In genomic region chr1:17878837-17879236, GRCh38 we compare ENCODE assay signal across 18 cellular contexts.
DNase-seq lines count a peak whose midpoint lies in the region; ATAC-seq, FAIRE-seq and TF ChIP-seq lines count a peak whose summit lies in the region.
"Had no signal": no experiment of that assay in that cellular context is flagged by ENCODE, and none has a peak within 500 bp of the region (broad histone marks: within the 10 kb centered on the region; RNA-seq: fewer than 3 reads in every experiment).

No MANE protein-coding gene starts in this region.

- no peak for FAIRE-seq in kidney (lab: Jason Lieb, UNC)
- no peak for FAIRE-seq in GM19239 (lab: Jason Lieb, UNC)
- FAIRE-seq: GM18507 had no signal

- POLR2A ChIA-PET in AG04450 (lab: Yijun Ruan, JAX), result interaction anchor here (1.2 kb wide), 1 partner anchor 21 kb away, joined by 4 read pairs; no protein-coding TSS in a partner anchor

- no peaks in the 10 kb centered on the region for H3K9me3 ChIP-seq in AG04450 (ENCODE audit: control insufficient read depth, insufficient read depth, low read length)
- H3K9me3 ChIP-seq in kidney (ENCODE audit: control insufficient read depth in 1 of 2, low read length in 2 of 2), result no peaks in the 10 kb centered on the region
- H3K9me3 ChIP-seq: BLaER1, upper lobe of left lung had no signal

- intact Hi-C loops in kidney (cut with DNase I), result no loop called here

- DNase-seq in AG04450 (ENCODE audit: low read depth, low spot score) (peak; percentile 63), HS-5 (ENCODE audit: low read depth) (peak; percentile 56), astrocyte of the spinal cord (ENCODE audit: low read depth, low spot score) (peak; percentile 69), kidney (peak; percentile 26), LoVo (ENCODE audit: low spot score) (no peak), GM19239 (ENCODE audit: insufficient read length, low spot score) (no peak)
- DNase-seq: activated B cell treated with CpG ODN at 0.5 μM for 24 hours; activated CD8-positive, alpha-beta memory T cell treated with anti-CD3 and anti-CD28 coated beads, Interleukin-2, amount 50 U/mL, for 48 hours; activated naive CD8-positive, alpha-beta T cell treated with anti-CD3 and anti-CD28 coated beads for 36 hours; NCI-H2029 treated with DMSO at 0.1 percent for 48 hours; nucleus accumbens; stimulated activated CD4-positive, alpha-beta T cell treated with anti-CD3 and anti-CD28 coated beads, Interleukin-12 subunit alpha, Interleukin-12 subunit beta, amount 100 ng/mL, for 4 hours; upper lobe of left lung had no signal

- in situ Hi-C loops in astrocyte of the spinal cord (cut with HindIII; ENCODE audit: low sequenced_read_pairs), result no loop called here

- H3K9me3 Mint-ChIP-seq in activated T-helper 17 cell treated with anti-CD3 and anti-CD28 coated beads, Interleukin-2, amount 50 U/mL, for 72 hours, result peaks cover 3% of the 10 kb centered on the region
- H3K9me3 Mint-ChIP-seq: activated B cell treated with CpG ODN at 0.5 μM for 24 hours; activated naive CD8-positive, alpha-beta T cell treated with anti-CD3 and anti-CD28 coated beads for 36 hours had no signal

- CTCF ChIA-PET in AG04450 (lab: Charles Lee), result no interaction called here

- H3K4me3 ChIP-seq in AG04450 (ENCODE audit: low read depth, low read length), result no peak overlapping the region
- no peak overlapping the region for H3K4me3 ChIP-seq in astrocyte of the spinal cord (ENCODE audit: low read depth, low read length)
- H3K4me3 ChIP-seq in kidney (ENCODE audit: low read length in 2 of 2), result no peak overlapping the region
- H3K4me3 ChIP-seq: BLaER1, hepatocyte, upper lobe of left lung had no signal

- H3K36me3 Mint-ChIP-seq in activated T-helper 17 cell treated with anti-CD3 and anti-CD28 coated beads, Interleukin-2, amount 50 U/mL, for 72 hours (ENCODE audit: low read depth), result no peaks in the 10 kb centered on the region
- H3K36me3 Mint-ChIP-seq: activated naive CD8-positive, alpha-beta T cell treated with anti-CD3 and anti-CD28 coated beads for 36 hours had no signal

- no peaks in the 10 kb centered on the region for H3K36me3 ChIP-seq in kidney (ENCODE audit: control insufficient read depth in 1 of 2, insufficient read depth in 2 of 2, low read length in 2 of 2)
- H3K36me3 ChIP-seq: BLaER1, upper lobe of left lung had no signal

- H3K27me3 ChIP-seq in AG04450 (ENCODE audit: control insufficient read depth, insufficient read depth, low read length), result no peaks in the 10 kb centered on the region
- H3K27me3 ChIP-seq: BLaER1, hepatocyte, upper lobe of left lung had no signal

- H3K9ac ChIP-seq in kidney (ENCODE audit: low read length in 2 of 2), result no peak overlapping the region
- H3K9ac ChIP-seq: BLaER1 had no signal

- no peak overlapping the region for H3K27ac Mint-ChIP-seq in activated T-helper 17 cell treated with anti-CD3 and anti-CD28 coated beads, Interleukin-2, amount 50 U/mL, for 72 hours
- H3K27ac Mint-ChIP-seq: activated B cell treated with CpG ODN at 0.5 μM for 24 hours; activated naive CD8-positive, alpha-beta T cell treated with anti-CD3 and anti-CD28 coated beads for 36 hours had no signal

- TF ChIP-seq CTCF in AG04450 (IDR thresholded peaks at IDR 0.05; ENCODE audit: low read depth, low read length) (no peak), astrocyte of the spinal cord (IDR thresholded peaks at IDR 0.05; ENCODE audit: low read depth, low read length) (no peak), kidney (IDR thresholded peaks at IDR 0.05; ENCODE audit: borderline replicate concordance, extremely low read depth, insufficient read depth) (no peak)

- H3K27ac ChIP-seq in AG04450 (ENCODE audit: low read depth, low read length) (peak overlapping the region; percentile 81), kidney (ENCODE audit: low read depth in 2 of 2, low read length in 2 of 2) (no peak overlapping the region)
- H3K27ac ChIP-seq: BLaER1, hepatocyte, upper lobe of left lung had no signal

- no peaks in the 10 kb centered on the region for H3K4me1 Mint-ChIP-seq in activated T-helper 17 cell treated with anti-CD3 and anti-CD28 coated beads, Interleukin-2, amount 50 U/mL, for 72 hours
- H3K4me1 Mint-ChIP-seq: activated B cell treated with CpG ODN at 0.5 μM for 24 hours; activated naive CD8-positive, alpha-beta T cell treated with anti-CD3 and anti-CD28 coated beads for 36 hours had no signal

- ATAC-seq in HG03280 (IDR thresholded peaks at IDR 0.05; ENCODE audit: unreplicated experiment), result no peak
- ATAC-seq in activated T-helper 17 cell treated with anti-CD3 and anti-CD28 coated beads, Interleukin-2, amount 50 U/mL, for 72 hours (replicated peaks), result no peak

- H3K4me1 ChIP-seq in kidney (ENCODE audit: control insufficient read depth in 1 of 2, insufficient read depth in 1 of 2, low read depth in 1 of 2, low read length in 2 of 2), result no peaks in the 10 kb centered on the region
- H3K4me1 ChIP-seq: BLaER1, upper lobe of left lung had no signal

- H3K4me3 Mint-ChIP-seq in activated T-helper 17 cell treated with anti-CD3 and anti-CD28 coated beads, Interleukin-2, amount 50 U/mL, for 72 hours, result no peak overlapping the region
- H3K4me3 Mint-ChIP-seq: activated B cell treated with CpG ODN at 0.5 μM for 24 hours; activated naive CD8-positive, alpha-beta T cell treated with anti-CD3 and anti-CD28 coated beads for 36 hours had no signal

- peaks cover 20% of the 10 kb centered on the region for H3K27me3 Mint-ChIP-seq in activated T-helper 17 cell treated with anti-CD3 and anti-CD28 coated beads, Interleukin-2, amount 50 U/mL, for 72 hours

Comparison
In these comparisons a context has a peak if more than half of its experiments do, and no peak if none do; other contexts are left out.
1. DNase-seq: peak in AG04450 (single experiment), HS-5 (single experiment), astrocyte of the spinal cord (single experiment) and kidney (single experiment); none in LoVo (single experiment) and GM19239 (single experiment).